Comparison of ENCODE assay signal across 7 cellular contexts in genomic region chr3:9727041-9727595, GRCh38.
A peak's percentile ranks its signal among the peaks of the same experiment; 100 is the strongest.
DNase-seq lines count a peak whose midpoint lies in the region; FAIRE-seq and TF ChIP-seq lines count a peak whose summit lies in the region.

No MANE protein-coding gene starts in this region.

- no peaks in the 10 kb centered on the region for H3K9me3 ChIP-seq in iPS-20b (ENCODE audit: insufficient read depth, low read depth, low read length)

- H3K9ac ChIP-seq in iPS-20b (ENCODE audit: low read depth, low read length) = no peak overlapping the region

- no peaks in the 10 kb centered on the region for H3K36me3 ChIP-seq in iPS-20b (ENCODE audit: insufficient read depth, low read depth, low read length)

- TF ChIP-seq CTCF in GM12873 (IDR thresholded peaks at IDR 0.05; ENCODE audit: insufficient read depth, low read depth, low read length, missing control alignments) = peak; percentile 87

- peak overlapping the region; percentile 59 for H3K4me3 ChIP-seq in iPS-20b (ENCODE audit: low read length)

- no peak for FAIRE-seq in urothelium cell line (lab: Jason Lieb, UNC)

- no peaks in the 10 kb centered on the region for H3K27me3 ChIP-seq in iPS-20b (ENCODE audit: insufficient read depth, low read length)

- no peaks in the 10 kb centered on the region; the same call in 1 of the 2 replicates for H3K4me1 ChIP-seq in iPS-20b (ENCODE audit: insufficient read depth, low read length)

- DNase-seq in NAMALWA (ENCODE audit: low spot score) (peak; percentile 84), urothelium cell line (ENCODE audit: low spot score) (peak; percentile 54), putamen (ENCODE audit: low spot score) (no peak), AG08395 (ENCODE audit: low spot score) (no peak)
- DNase-seq in activated CD8-positive, alpha-beta memory T cell treated with anti-CD3 and anti-CD28 coated beads, Interleukin-2, amount 50 U/mL, for 4 hours = peak; percentile 43

- H3K27ac ChIP-seq in iPS-20b (ENCODE audit: low read length) = no peak overlapping the region

Comparison
In these comparisons a context has a peak if more than half of its experiments do, and no peak if none do; other contexts are left out.
1. DNase-seq: peak in NAMALWA (single experiment), activated CD8-positive, alpha-beta memory T cell treated with anti-CD3 and anti-CD28 coated beads, Interleukin-2, amount 50 U/mL, for 4 hours (single experiment) and urothelium cell line (single experiment); none in putamen (single experiment) and AG08395 (single experiment).